Comparison of ENCODE assay signal across 2 cellular contexts in genomic region chr16:30413116-30413806, GRCh38.
A peak's percentile ranks its signal among the peaks of the same experiment; 100 is the strongest.
TF ChIP-seq lines count a peak whose summit lies in the region.

No MANE protein-coding gene starts in this region.

TF ChIP-seq in HEK293, 187 proteins besides CTCF, POLR2A, EP300 and RAD21:
- TF ChIP-seq ZNF133 (tag by site-specific recombination; IDR thresholded peaks at IDR 0.05) = no peak
- 0 out of 2 replicates have a peak, but pooled peaks have one; percentile 14 for TF ChIP-seq ZNF664 (tag by site-specific recombination; IDR thresholded peaks at IDR 0.05)
- TF ChIP-seq ZNF585B (tag by site-specific recombination; IDR thresholded peaks at IDR 0.05) = no peak
- no peak for TF ChIP-seq ZNF202 (tag by site-specific recombination; IDR thresholded peaks at IDR 0.05; ENCODE audit: borderline replicate concordance)

TF ChIP-seq in H1, 55 proteins besides CTCF, POLR2A, EP300 and RAD21:
- TF ChIP-seq POU5F1 (IDR thresholded peaks at IDR 0.05; ENCODE audit: low read depth, low read length) (no peak), RXRA (IDR thresholded peaks at IDR 0.05; ENCODE audit: insufficient read depth, low read depth, low read length) (no peak), POLR2AphosphoS5 (IDR thresholded peaks at IDR 0.05; ENCODE audit: low read depth, low read length) (no peak), YY1 (IDR thresholded peaks at IDR 0.05; ENCODE audit: low read depth, low read length) (no peak), TBP (IDR thresholded peaks at IDR 0.05; ENCODE audit: low read depth, low read length) (no peak), MAFK (IDR thresholded peaks at IDR 0.05; ENCODE audit: low read depth, low read length) (no peak), CREB1 (IDR thresholded peaks at IDR 0.05) (no peak), CHD1 (IDR thresholded peaks at IDR 0.05; ENCODE audit: low read depth, low read length) (no peak), CHD2 (IDR thresholded peaks at IDR 0.05; ENCODE audit: low read length) (no peak), SP4 (IDR thresholded peaks at IDR 0.05; ENCODE audit: low read length) (no peak), ZNF274 (IDR thresholded peaks at IDR 0.05; ENCODE audit: borderline replicate concordance, extremely low read depth, low read length) (no peak), SIN3A (conservative IDR thresholded peaks at IDR 0.05 in 1 of 2, IDR thresholded peaks at IDR 0.05 in 1 of 2; ENCODE audit: low read depth in 1 of 2, low read length in 2 of 2) (no peak), CBX8 (IDR thresholded peaks at IDR 0.05; ENCODE audit: borderline replicate concordance, low read depth, low read length) (no peak), BRCA1 (IDR thresholded peaks at IDR 0.05; ENCODE audit: low read depth, low read length) (no peak), KDM1A (IDR thresholded peaks at IDR 0.05; ENCODE audit: borderline replicate concordance, low read length) (no peak), TAF1 (IDR thresholded peaks at IDR 0.05; ENCODE audit: low read depth, low read length) (no peak), CEBPB (IDR thresholded peaks at IDR 0.05; ENCODE audit: low read depth, low read length) (no peak), FOSL1 (IDR thresholded peaks at IDR 0.05; ENCODE audit: insufficient read depth, low read depth, low read length) (no peak), SP1 (IDR thresholded peaks at IDR 0.05; ENCODE audit: low read depth, low read length) (no peak)
